ENCODE assay signal across 17 cellular contexts in the genomic region with DNA sequence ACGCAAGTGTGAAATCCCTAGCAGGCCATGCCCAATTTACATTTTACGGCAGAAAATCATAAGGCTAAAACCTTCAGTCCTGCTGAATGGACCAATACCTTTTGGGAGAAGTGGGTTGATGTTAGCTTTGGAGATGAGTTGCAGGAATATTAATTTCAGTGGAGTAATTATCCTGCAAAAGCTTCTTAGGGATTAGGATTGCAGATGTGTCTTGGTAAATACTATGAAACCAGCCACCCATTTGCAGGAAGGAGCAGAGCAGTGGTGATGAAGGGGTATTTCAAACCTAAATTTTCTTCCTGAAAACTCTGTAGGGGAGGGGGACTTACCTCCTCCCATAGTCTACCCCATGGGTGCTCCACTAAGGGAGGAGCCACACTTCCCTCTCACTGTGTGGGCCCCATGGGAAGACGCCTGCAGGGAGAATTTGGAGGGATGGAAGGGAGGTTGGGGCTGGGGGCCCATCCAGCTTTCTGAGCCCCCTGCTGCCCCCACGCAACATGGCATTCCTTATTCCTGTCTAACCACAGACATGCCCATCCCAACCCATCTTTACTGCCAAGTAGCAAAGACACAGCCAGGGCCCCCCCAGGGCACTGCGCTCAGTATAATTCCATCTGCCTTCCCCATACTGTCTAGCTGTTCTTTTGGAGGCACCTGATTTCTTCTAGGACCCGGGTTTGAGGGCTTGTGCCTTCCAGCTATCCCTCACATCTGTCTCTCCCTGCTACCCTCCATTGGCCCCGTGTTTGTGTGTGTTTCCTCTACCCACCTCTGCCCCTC. TPM values are rescaled to one million over a fixed set of nuclear protein-coding genes. Genes with fewer than 3 reads are reported as not detected.
DNase-seq lines count a peak whose midpoint lies in the region; FAIRE-seq and TF ChIP-seq lines count a peak whose summit lies in the region.
"Had no signal": no experiment of that assay in that cellular context is flagged by ENCODE, and none has a peak within 500 bp of the region (broad histone marks: within the 10 kb centered on the region; RNA-seq: fewer than 3 reads in every experiment).

No MANE protein-coding gene starts in this region.

- peaks cover 15 to 72% (median 61%) of the 10 kb centered on the region in 10 experiments for H3K4me1 ChIP-seq in BLaER1 treated with 17β-estradiol and CSF1 and Interleukin-3, amounts not matched to agents 10 nM and 100 nM
- H3K4me1 ChIP-seq in esophagus squamous epithelium (peaks cover 2 to 8% (median 3%) of the 10 kb centered on the region in 3 donors), skeletal muscle tissue (ENCODE audit: control insufficient read depth in 3 of 3, insufficient read depth in 3 of 3, low read length in 3 of 3) (peaks cover 36 to 52% (median 44%) of the 10 kb centered on the region in 3 donors)
- H3K4me1 ChIP-seq: A549 had no signal

- no peak for TF ChIP-seq CTCF in D721Med (IDR thresholded peaks at IDR 0.05; ENCODE audit: insufficient read depth, missing control alignments)
- no peak for TF ChIP-seq CTCF in esophagus squamous epithelium (IDR thresholded peaks at IDR 0.05)

- H3K27ac ChIP-seq in BLaER1 treated with 17β-estradiol and CSF1 and Interleukin-3, amounts not matched to agents 10 nM and 100 nM = no peak overlapping the region
- H3K27ac ChIP-seq in esophagus squamous epithelium = peak overlapping the region; percentile 11 to 25 (median 15)
- peak overlapping the region; percentile 9 for H3K27ac ChIP-seq in skeletal muscle tissue (ENCODE audit: low read depth, low read length)
- H3K27ac ChIP-seq: A549 had no signal

- no peaks in the 10 kb centered on the region for H3K36me3 ChIP-seq in BLaER1 treated with 17β-estradiol and CSF1 and Interleukin-3, amounts not matched to agents 10 nM and 100 nM
- no peaks in the 10 kb centered on the region for H3K36me3 ChIP-seq in esophagus squamous epithelium
- H3K36me3 ChIP-seq in skeletal muscle tissue (ENCODE audit: control insufficient read depth in 3 of 3, insufficient read depth in 3 of 3, low read length in 3 of 3) = peaks cover 49 to 63% (median 53%) of the 10 kb centered on the region in 3 donors

- peak overlapping the region; percentile 4 to 91 (median 79); a peak in 19 of 22 replicates for H3K4me2 ChIP-seq in BLaER1 treated with 17β-estradiol and CSF1 and Interleukin-3, amounts not matched to agents 10 nM and 100 nM
- H3K4me2 ChIP-seq: A549, GM23338 had no signal

- TF ChIP-seq POLR2A in esophagus squamous epithelium (IDR thresholded peaks at IDR 0.05) = no peak

- DNase-seq in D721Med (ENCODE audit: insufficient read length, low spot score) = peak; percentile 92
- DNase-seq in esophagus squamous epithelium (lab: John Stamatoyannopoulos, UW) = no peak
- DNase-seq in SIG-M5 (lab: John Stamatoyannopoulos, UW) = no peak
- DNase-seq in NCI-H187 (lab: John Stamatoyannopoulos, UW) = no peak
- DNase-seq: Calu3; CD4-positive, alpha-beta T cell; DMS153; DMS79 treated with DMSO at 0.1 percent for 48 hours; EL; H9 had no signal

- H3K9ac ChIP-seq in BLaER1 treated with 17β-estradiol and CSF1 and Interleukin-3, amounts not matched to agents 10 nM and 100 nM = 0 out of 22 replicates have a peak overlapping the region, but pooled peaks of 1 of the 11 experiments have one; percentile 29
- H3K9ac ChIP-seq in skeletal muscle tissue (ENCODE audit: low read depth in 1 of 3, low read length in 3 of 3) = peak overlapping the region in 1 of 3 donors; percentile 16

- no peaks in the 10 kb centered on the region for H3K9me3 ChIP-seq in BLaER1 treated with 17β-estradiol and CSF1 and Interleukin-3, amounts not matched to agents 10 nM and 100 nM (replicated peaks in 1 of 11)
- H3K9me3 ChIP-seq in esophagus squamous epithelium (no peaks in the 10 kb centered on the region), skeletal muscle tissue (ENCODE audit: control insufficient read depth in 3 of 3, low read length in 3 of 3) (no peaks in the 10 kb centered on the region)
- H3K9me3 ChIP-seq: A549 had no signal

- intact Hi-C loops in esophagus squamous epithelium (cut with DNase I) = no loop called here

- H3K4me3 ChIP-seq in BLaER1 treated with 17β-estradiol and CSF1 and Interleukin-3, amounts not matched to agents 10 nM and 100 nM = no peak overlapping the region
- H3K4me3 ChIP-seq in esophagus squamous epithelium (no peak overlapping the region), skeletal muscle tissue (ENCODE audit: low read length in 3 of 3) (no peak overlapping the region)
- H3K4me3 ChIP-seq: A549, GM23338 had no signal

- no peaks in the 10 kb centered on the region for H3K27me3 ChIP-seq in BLaER1 treated with 17β-estradiol and CSF1 and Interleukin-3, amounts not matched to agents 10 nM and 100 nM
- H3K27me3 ChIP-seq in esophagus squamous epithelium (peaks cover 0 to 14% (median 0%) of the 10 kb centered on the region in 4 donors), skeletal muscle tissue (ENCODE audit: control insufficient read depth in 3 of 3, insufficient read depth in 3 of 3, low read length in 3 of 3) (no peaks in the 10 kb centered on the region)

- peak; percentile 82 for FAIRE-seq in D721Med (lab: Jason Lieb, UNC)
- FAIRE-seq: A549, G401.6, GM12891 had no signal

- WGBS in esophagus squamous epithelium, 2 donors = 75 to 84% methylated on average over 6 to 7 of the region's 7 CpGs

- no peaks in the 10 kb centered on the region for H4K20me1 ChIP-seq in BLaER1 treated with 17β-estradiol and CSF1 and Interleukin-3, amounts not matched to agents 10 nM and 100 nM

RNA-seq across cellular contexts. Expression of gene UQCC2, which starts 14.6 kb away (rescaled TPM):
- 10 to 100 TPM in 3 of 4 donors, 1 to 10 TPM in 1; 7.8 to 36.8 (median 13.7) TPM for total RNA-seq in esophagus squamous epithelium
- total RNA-seq in skeletal muscle tissue = 26.1 TPM

RNA-seq across cellular contexts. Expression of gene IP6K3, which starts 20.6 kb away (rescaled TPM):
- total RNA-seq in esophagus squamous epithelium = 1 to 10 TPM in 2 of 4 donors, under 1 TPM in 1, not detected in 1; 0.75 to 5.5 (median 1.7) TPM
- total RNA-seq in skeletal muscle tissue = 13.6 TPM
- total RNA-seq: Calu3; CD4-positive, alpha-beta T cell; HT1080 had no signal

Comparison
In these comparisons a context has a peak if more than half of its experiments do, and no peak if none do; other contexts are left out.
1. H3K27ac ChIP-seq: peak in esophagus squamous epithelium (4 of 4) and skeletal muscle tissue (single experiment); none in BLaER1 treated with 17β-estradiol and CSF1 and Interleukin-3, amounts not matched to agents 10 nM and 100 nM (0 of 11).